In the genomic region with DNA sequence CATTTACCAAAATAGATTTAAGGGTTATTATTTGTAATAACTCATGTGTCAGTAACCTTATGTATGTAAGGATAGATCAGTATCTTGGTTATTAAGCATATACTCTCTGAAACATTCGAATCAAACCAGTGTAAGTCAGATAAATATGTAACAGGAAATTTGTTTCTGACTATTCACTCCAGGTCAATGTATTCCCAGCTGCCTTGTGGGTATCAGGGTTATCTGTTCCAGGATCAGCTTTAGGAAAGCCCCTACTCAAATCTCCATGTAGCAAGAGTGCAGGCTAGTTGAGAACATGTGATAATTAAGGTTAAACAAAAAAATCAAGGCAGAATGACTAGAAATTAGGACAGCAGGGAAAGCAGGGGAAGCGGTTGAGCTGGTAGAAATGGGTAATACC, we compare ENCODE assay signal across 25 cellular contexts.
"Had no signal": no experiment of that assay in that cellular context is flagged by ENCODE, and none has a peak within 500 bp of the region (broad histone marks: within the 10 kb centered on the region; RNA-seq: fewer than 3 reads in every experiment).

No MANE protein-coding gene starts in this region.

- H3K36me3 ChIP-seq: left ventricle myocardium inferior, right lobe of liver, suprapubic skin, tibial nerve, vagina had no signal

- H3K27me3 Mint-ChIP-seq: activated B cell treated with CpG ODN at 0.5 μM for 24 hours had no signal

- H3K9me3 Mint-ChIP-seq: activated B cell treated with CpG ODN at 0.5 μM for 24 hours; activated naive CD4-positive, alpha-beta T cell treated with anti-CD3 and anti-CD28 coated beads for 36 hours; activated T-cell treated with anti-CD3 and anti-CD28 coated beads, Interleukin-2, amount 50 U/mL, for 4 hours; activated T-helper 2 cell treated with anti-CD3 and anti-CD28 coated beads, Interferon-gamma antibody, Interleukin-2, Interleukin-4, amounts not matched to agents 10 μg/mL and 5 μg/mL and 100 μg/mL, durations not matched to agents 14 hours and 24 hours and 36 hours; nephron; stimulated activated effector memory CD8-positive, alpha-beta T cell treated with anti-CD3 and anti-CD28 coated beads, Interleukin-12 subunit alpha, Interleukin-12 subunit beta, amount 100 ng/mL, for 72 hours; stimulated activated naive CD8-positive, alpha-beta T cell treated with anti-CD3 and anti-CD28 coated beads, Interleukin-15, amount 100 ng/mL, for 72 hours had no signal

- H3K79me2 ChIP-seq: parathyroid adenoma had no signal

- ATAC-seq: activated CD4-positive, alpha-beta T cell treated with anti-CD3 and anti-CD28 coated beads for 36 hours; activated T-cell treated with anti-CD3 and anti-CD28 coated beads, Interleukin-2, amount 50 U/mL, for 4 hours; stimulated activated effector memory CD8-positive, alpha-beta T cell treated with anti-CD3 and anti-CD28 coated beads, Interleukin-12 subunit alpha, Interleukin-12 subunit beta, amount 100 ng/mL, for 72 hours; stimulated activated naive CD8-positive, alpha-beta T cell treated with anti-CD3 and anti-CD28 coated beads, Interleukin-15, amount 100 ng/mL, for 72 hours had no signal

- H3K9me3 ChIP-seq: left ventricle myocardium inferior, right lobe of liver, suprapubic skin, tibial nerve, vagina had no signal

- H3K27me3 ChIP-seq: right lobe of liver, suprapubic skin, tibial nerve, vagina had no signal

- H3K36me3 Mint-ChIP-seq: stimulated activated effector memory CD8-positive, alpha-beta T cell treated with anti-CD3 and anti-CD28 coated beads, Interleukin-12 subunit alpha, Interleukin-12 subunit beta, amount 100 ng/mL, for 72 hours had no signal

- H2AFZ ChIP-seq: parathyroid adenoma had no signal

- DNase-seq: activated B cell treated with CpG ODN at 0.5 μM for 24 hours; activated CD4-positive, alpha-beta T cell treated with anti-CD3 and anti-CD28 coated beads for 36 hours; activated CD4-positive, alpha-beta T cell treated with anti-CD3 and anti-CD28 coated beads, Interleukin-2, amount 50 U/mL, for 4 hours; activated CD8-positive, alpha-beta memory T cell treated with anti-CD3 and anti-CD28 coated beads for 24 hours; activated CD8-positive, alpha-beta memory T cell treated with anti-CD3 and anti-CD28 coated beads, Interleukin-2, amount 50 U/mL, for 4 hours; activated naive CD4-positive, alpha-beta T cell treated with anti-CD3 and anti-CD28 coated beads for 36 hours; activated T-cell treated with anti-CD3 and anti-CD28 coated beads, Interleukin-2, amount 50 U/mL, for 4 hours; dermis blood vessel endothelial cell; effector CD8-positive, alpha-beta T cell; glutamatergic neuron; hypothalamus; left ventricle myocardium inferior; right lobe of liver; stimulated activated CD4-positive, alpha-beta T cell treated with anti-CD3 and anti-CD28 coated beads, Interleukin-2, amount 100 ng/mL, for 24 hours; stimulated activated naive CD8-positive, alpha-beta T cell treated with anti-CD3 and anti-CD28 coated beads, Interleukin-15, amount 100 ng/mL, for 72 hours; T-helper 1 cell; T-helper 9 cell had no signal

- H3K4me3 ChIP-seq: left ventricle myocardium inferior, right lobe of liver, skin epidermis, suprapubic skin, tibial nerve, vagina had no signal

- H3K27ac ChIP-seq: left ventricle myocardium inferior, parathyroid adenoma, right lobe of liver, skin epidermis, suprapubic skin, tibial nerve, vagina had no signal

- H3K4me3 Mint-ChIP-seq: activated B cell treated with CpG ODN at 0.5 μM for 24 hours; activated CD4-positive, alpha-beta T cell treated with anti-CD3 and anti-CD28 coated beads for 36 hours; activated naive CD4-positive, alpha-beta T cell treated with anti-CD3 and anti-CD28 coated beads for 36 hours; activated T-cell treated with anti-CD3 and anti-CD28 coated beads, Interleukin-2, amount 50 U/mL, for 4 hours; nephron; stimulated activated effector memory CD8-positive, alpha-beta T cell treated with anti-CD3 and anti-CD28 coated beads, Interleukin-12 subunit alpha, Interleukin-12 subunit beta, amount 100 ng/mL, for 72 hours; stimulated activated naive CD8-positive, alpha-beta T cell treated with anti-CD3 and anti-CD28 coated beads, Interleukin-15, amount 100 ng/mL, for 72 hours had no signal

- H3K9ac ChIP-seq: parathyroid adenoma had no signal

- H3K27ac Mint-ChIP-seq: activated B cell treated with CpG ODN at 0.5 μM for 24 hours; activated CD4-positive, alpha-beta T cell treated with anti-CD3 and anti-CD28 coated beads for 36 hours; activated naive CD4-positive, alpha-beta T cell treated with anti-CD3 and anti-CD28 coated beads for 36 hours; activated T-helper 2 cell treated with anti-CD3 and anti-CD28 coated beads, Interferon-gamma antibody, Interleukin-2, Interleukin-4, amounts not matched to agents 10 μg/mL and 5 μg/mL and 100 μg/mL, durations not matched to agents 14 hours and 24 hours and 36 hours; stimulated activated effector memory CD8-positive, alpha-beta T cell treated with anti-CD3 and anti-CD28 coated beads, Interleukin-12 subunit alpha, Interleukin-12 subunit beta, amount 100 ng/mL, for 72 hours; stimulated activated naive CD8-positive, alpha-beta T cell treated with anti-CD3 and anti-CD28 coated beads, Interleukin-15, amount 100 ng/mL, for 72 hours had no signal
